8 cellular contexts compared by ENCODE assay signal in genomic region chr11:6568191-6568918, GRCh38. TPM values are rescaled to one million over a fixed set of nuclear protein-coding genes. Genes with fewer than 3 reads are reported as not detected.
DNase-seq lines count a peak whose midpoint lies in the region; ATAC-seq and TF ChIP-seq lines count a peak whose summit lies in the region.

No MANE protein-coding gene starts in this region.

- peaks cover 26% of the 10 kb centered on the region for H3K36me3 Mint-ChIP-seq in dendritic cell treated with granulocyte-macrophage colony-stimulating factor and Interleukin-4, amounts not matched to agents 40 ng/mL and 50 ng/mL, for 4 days (ENCODE audit: low read depth)
- H3K36me3 Mint-ChIP-seq in activated CD4-positive, alpha-beta memory T cell treated with anti-CD3 and anti-CD28 coated beads, Interleukin-2, amount 10 ng/mL, durations not matched to agents 7 days and 5 days (ENCODE audit: low read depth): peaks cover 3% of the 10 kb centered on the region

- ATAC-seq in HG03520 (IDR thresholded peaks at IDR 0.05; ENCODE audit: unreplicated experiment): no peak

- peak overlapping the region; percentile 6 for H3K27ac Mint-ChIP-seq in dendritic cell treated with granulocyte-macrophage colony-stimulating factor and Interleukin-4, amounts not matched to agents 40 ng/mL and 50 ng/mL, for 4 days
- H3K27ac Mint-ChIP-seq in activated CD4-positive, alpha-beta memory T cell treated with anti-CD3 and anti-CD28 coated beads, Interleukin-2, amount 10 ng/mL, durations not matched to agents 7 days and 5 days: no peak overlapping the region

- H3K4me1 ChIP-seq in tibial artery: peaks cover 0 to 22% (median 14%) of the 10 kb centered on the region in 4 donors

- no peaks in the 10 kb centered on the region for H3K9me3 Mint-ChIP-seq in dendritic cell treated with granulocyte-macrophage colony-stimulating factor and Interleukin-4, amounts not matched to agents 40 ng/mL and 50 ng/mL, for 4 days
- no peaks in the 10 kb centered on the region for H3K9me3 Mint-ChIP-seq in activated CD4-positive, alpha-beta memory T cell treated with anti-CD3 and anti-CD28 coated beads, Interleukin-2, amount 10 ng/mL, durations not matched to agents 7 days and 5 days

- H3K4me3 Mint-ChIP-seq in dendritic cell treated with granulocyte-macrophage colony-stimulating factor and Interleukin-4, amounts not matched to agents 40 ng/mL and 50 ng/mL, for 4 days: no peak overlapping the region
- H3K4me3 Mint-ChIP-seq in activated CD4-positive, alpha-beta memory T cell treated with anti-CD3 and anti-CD28 coated beads, Interleukin-2, amount 10 ng/mL, durations not matched to agents 7 days and 5 days: no peak overlapping the region

- peaks cover 12% of the 10 kb centered on the region for H3K27me3 Mint-ChIP-seq in dendritic cell treated with granulocyte-macrophage colony-stimulating factor and Interleukin-4, amounts not matched to agents 40 ng/mL and 50 ng/mL, for 4 days
- no peaks in the 10 kb centered on the region for H3K27me3 Mint-ChIP-seq in activated CD4-positive, alpha-beta memory T cell treated with anti-CD3 and anti-CD28 coated beads, Interleukin-2, amount 10 ng/mL, durations not matched to agents 7 days and 5 days

- H3K36me3 ChIP-seq in tibial artery: peaks cover 0 to 7% (median 0%) of the 10 kb centered on the region in 3 donors

- peaks cover 8% of the 10 kb centered on the region for H3K4me1 Mint-ChIP-seq in dendritic cell treated with granulocyte-macrophage colony-stimulating factor and Interleukin-4, amounts not matched to agents 40 ng/mL and 50 ng/mL, for 4 days (ENCODE audit: low read depth)
- no peaks in the 10 kb centered on the region for H3K4me1 Mint-ChIP-seq in activated CD4-positive, alpha-beta memory T cell treated with anti-CD3 and anti-CD28 coated beads, Interleukin-2, amount 10 ng/mL, durations not matched to agents 7 days and 5 days

- peak; percentile 90 for DNase-seq in DMS 273 (lab: John Stamatoyannopoulos, UW; ENCODE audit: unreplicated experiment)
- DNase-seq in NCI-H1092 treated with DMSO at 0.1 percent for 48 hours (lab: John Stamatoyannopoulos, UW): peak; percentile 4
- peak; percentile 82 for DNase-seq in myocyte (ENCODE audit: low read depth)
- DNase-seq in tibial artery: no peak
- DNase-seq in GM20000 (ENCODE audit: low spot score): no peak
- no peak for DNase-seq in activated CD4-positive, alpha-beta memory T cell treated with anti-CD3 and anti-CD28 coated beads, Interleukin-2, amount 10 ng/mL, durations not matched to agents 7 days and 5 days

- POLR2A ChIA-PET in activated CD4-positive, alpha-beta memory T cell treated with anti-CD3 and anti-CD28 coated beads, Interleukin-2, amount 10 ng/mL, durations not matched to agents 7 days and 5 days (lab: Charles Lee): no interaction called here

- H3K27ac ChIP-seq in tibial artery: no peak overlapping the region

- TF ChIP-seq CTCF in tibial artery (IDR thresholded peaks at IDR 0.05) (no peak), GM20000 (IDR thresholded peaks at IDR 0.05; ENCODE audit: extremely low read depth, missing control alignments) (no peak)

- no peaks in the 10 kb centered on the region for H3K27me3 ChIP-seq in tibial artery

- no peaks in the 10 kb centered on the region for H3K9me3 ChIP-seq in tibial artery

- intact Hi-C loops in dendritic cell treated with granulocyte-macrophage colony-stimulating factor and Interleukin-4, amounts not matched to agents 40 ng/mL and 50 ng/mL, for 4 days (cut with micrococcal nuclease): no loop called here
- intact Hi-C loops in tibial artery (cut with DNase I; ENCODE audit: low total_unique reads): no loop called here

- CTCF ChIA-PET in activated CD4-positive, alpha-beta memory T cell treated with anti-CD3 and anti-CD28 coated beads, Interleukin-2, amount 10 ng/mL, durations not matched to agents 7 days and 5 days (lab: Charles Lee): interaction anchor here (0.8 to 1.4 kb wide), 3 partner anchors 37 to 189 kb away, joined by 3 to 4 read pairs (median 3); no protein-coding TSS in a partner anchor

- no peak overlapping the region for H3K4me3 ChIP-seq in tibial artery

RNA-seq across cellular contexts. Expression of gene RRP8, which starts 35.1 kb away (rescaled TPM):
- 14.6 and 22.4 TPM in 2 replicates for total RNA-seq in myocyte
- 12.6 TPM for polyA plus RNA-seq in myocyte (2012)
- 10 to 100 TPM; 21.8 to 24.4 TPM for total RNA-seq in activated CD4-positive, alpha-beta memory T cell treated with anti-CD3 and anti-CD28 coated beads, Interleukin-2, amount 10 ng/mL, durations not matched to agents 7 days and 5 days

RNA-seq across cellular contexts. Expression of gene ILK, which starts 35.2 kb away (rescaled TPM):
- 139 and 165 TPM in 2 replicates for total RNA-seq in myocyte
- 273 TPM for polyA plus RNA-seq in myocyte (2012)
- total RNA-seq in activated CD4-positive, alpha-beta memory T cell treated with anti-CD3 and anti-CD28 coated beads, Interleukin-2, amount 10 ng/mL, durations not matched to agents 7 days and 5 days: 100 to 1,000 TPM; 135 to 138 TPM

RNA-seq across cellular contexts. Expression of gene TAF10, which starts 43.7 kb away (rescaled TPM):
- total RNA-seq in myocyte: 84.2 and 145 TPM in 2 replicates
- 293 TPM for polyA plus RNA-seq in myocyte (2012)
- total RNA-seq in activated CD4-positive, alpha-beta memory T cell treated with anti-CD3 and anti-CD28 coated beads, Interleukin-2, amount 10 ng/mL, durations not matched to agents 7 days and 5 days: 100 to 1,000 TPM; 159 to 161 TPM

RNA-seq across cellular contexts. Expression of gene TPP1, which starts 50.9 kb away (rescaled TPM):
- 55.4 and 60.0 TPM in 2 replicates for total RNA-seq in myocyte
- 111 TPM for polyA plus RNA-seq in myocyte (2012)
- 100 to 1,000 TPM; 130 to 131 TPM for total RNA-seq in activated CD4-positive, alpha-beta memory T cell treated with anti-CD3 and anti-CD28 coated beads, Interleukin-2, amount 10 ng/mL, durations not matched to agents 7 days and 5 days

Comparison
In these comparisons a context has a peak if more than half of its experiments do, and no peak if none do; other contexts are left out.
1. DNase-seq: peak in DMS 273 (single experiment), NCI-H1092 treated with DMSO at 0.1 percent for 48 hours (single experiment) and myocyte (single experiment); none in tibial artery (0 of 2), GM20000 (single experiment) and activated CD4-positive, alpha-beta memory T cell treated with anti-CD3 and anti-CD28 coated beads, Interleukin-2, amount 10 ng/mL, durations not matched to agents 7 days and 5 days (single experiment).